3 cellular contexts compared by ENCODE assay signal in genomic region chr17:74951680-74952421, GRCh38.
A peak's percentile ranks its signal among the peaks of the same experiment; 100 is the strongest.
TF ChIP-seq lines count a peak whose summit lies in the region.

No MANE protein-coding gene starts in this region.

TF ChIP-seq in GM23338, 12 proteins besides CTCF, POLR2A, EP300 and RAD21 (continues in another document):
- no peak for TF ChIP-seq JUNB (IDR thresholded peaks at IDR 0.05; ENCODE audit: unreplicated experiment)
- no peak for TF ChIP-seq ZNF331 (CRISPR knock-in tag; IDR thresholded peaks at IDR 0.05; ENCODE audit: low read depth)
- TF ChIP-seq EZH2phosphoT487 (IDR thresholded peaks at IDR 0.05; ENCODE audit: unreplicated experiment) = no peak
- TF ChIP-seq, protein P1, sequence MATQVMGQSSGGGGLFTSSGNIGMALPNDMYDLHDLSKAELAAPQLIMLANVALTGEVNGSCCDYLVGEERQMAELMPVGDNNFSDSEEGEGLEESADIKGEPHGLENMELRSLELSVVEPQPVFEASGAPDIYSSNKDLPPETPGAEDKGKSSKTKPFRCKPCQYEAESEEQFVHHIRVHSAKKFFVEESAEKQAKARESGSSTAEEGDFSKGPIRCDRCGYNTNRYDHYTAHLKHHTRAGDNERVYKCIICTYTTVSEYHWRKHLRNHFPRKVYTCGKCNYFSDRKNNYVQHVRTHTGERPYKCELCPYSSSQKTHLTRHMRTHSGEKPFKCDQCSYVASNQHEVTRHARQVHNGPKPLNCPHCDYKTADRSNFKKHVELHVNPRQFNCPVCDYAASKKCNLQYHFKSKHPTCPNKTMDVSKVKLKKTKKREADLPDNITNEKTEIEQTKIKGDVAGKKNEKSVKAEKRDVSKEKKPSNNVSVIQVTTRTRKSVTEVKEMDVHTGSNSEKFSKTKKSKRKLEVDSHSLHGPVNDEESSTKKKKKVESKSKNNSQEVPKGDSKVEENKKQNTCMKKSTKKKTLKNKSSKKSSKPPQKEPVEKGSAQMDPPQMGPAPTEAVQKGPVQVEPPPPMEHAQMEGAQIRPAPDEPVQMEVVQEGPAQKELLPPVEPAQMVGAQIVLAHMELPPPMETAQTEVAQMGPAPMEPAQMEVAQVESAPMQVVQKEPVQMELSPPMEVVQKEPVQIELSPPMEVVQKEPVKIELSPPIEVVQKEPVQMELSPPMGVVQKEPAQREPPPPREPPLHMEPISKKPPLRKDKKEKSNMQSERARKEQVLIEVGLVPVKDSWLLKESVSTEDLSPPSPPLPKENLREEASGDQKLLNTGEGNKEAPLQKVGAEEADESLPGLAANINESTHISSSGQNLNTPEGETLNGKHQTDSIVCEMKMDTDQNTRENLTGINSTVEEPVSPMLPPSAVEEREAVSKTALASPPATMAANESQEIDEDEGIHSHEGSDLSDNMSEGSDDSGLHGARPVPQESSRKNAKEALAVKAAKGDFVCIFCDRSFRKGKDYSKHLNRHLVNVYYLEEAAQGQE (IDR thresholded peaks at IDR 0.05; ENCODE audit: unreplicated experiment) = no peak
- no peak for TF ChIP-seq NANOG (IDR thresholded peaks at IDR 0.05; ENCODE audit: borderline replicate concordance)

TF ChIP-seq in HEK293, 187 proteins besides CTCF, POLR2A, EP300 and RAD21:
- TF ChIP-seq EGR2 (tag by site-specific recombination; IDR thresholded peaks at IDR 0.05; ENCODE audit: low read depth) = 0 out of 2 replicates have a peak, but pooled peaks have one; percentile 22
- 0 out of 2 replicates have a peak, but pooled peaks have one; percentile 29 for TF ChIP-seq SCRT2 (tag by site-specific recombination; IDR thresholded peaks at IDR 0.05)
- TF ChIP-seq, protein P2, sequence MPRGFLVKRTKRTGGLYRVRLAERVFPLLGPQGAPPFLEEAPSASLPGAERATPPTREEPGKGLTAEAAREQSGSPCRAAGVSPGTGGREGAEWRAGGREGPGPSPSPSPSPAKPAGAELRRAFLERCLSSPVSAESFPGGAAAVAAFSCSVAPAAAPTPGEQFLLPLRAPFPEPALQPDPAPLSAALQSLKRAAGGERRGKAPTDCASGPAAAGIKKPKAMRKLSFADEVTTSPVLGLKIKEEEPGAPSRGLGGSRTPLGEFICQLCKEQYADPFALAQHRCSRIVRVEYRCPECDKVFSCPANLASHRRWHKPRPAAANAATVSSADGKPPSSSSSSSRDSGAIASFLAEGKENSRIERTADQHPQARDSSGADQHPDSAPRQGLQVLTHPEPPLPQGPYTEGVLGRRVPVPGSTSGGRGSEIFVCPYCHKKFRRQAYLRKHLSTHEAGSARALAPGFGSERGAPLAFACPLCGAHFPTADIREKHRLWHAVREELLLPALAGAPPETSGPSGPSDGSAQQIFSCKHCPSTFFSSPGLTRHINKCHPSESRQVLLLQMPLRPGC (tag by site-specific recombination; IDR thresholded peaks at IDR 0.05) = no peak
- TF ChIP-seq KLF9 (tag by site-specific recombination; IDR thresholded peaks at IDR 0.05; ENCODE audit: low read depth) = peak; percentile 50; the same call in 1 of the 2 replicates
- TF ChIP-seq KLF8 (tag by site-specific recombination; IDR thresholded peaks at IDR 0.05) = peak; percentile 62; the same call in 1 of the 2 replicates
TF ChIP-seq in HEK293: peak in this region for 4.

TF ChIP-seq in H1, 55 proteins besides CTCF, POLR2A, EP300 and RAD21:
- no peak for TF ChIP-seq CHD2 (IDR thresholded peaks at IDR 0.05; ENCODE audit: low read length)
